ENCODE assay signal across 11 cellular contexts in genomic region chr1:32627596-32628162, GRCh38. TPM values are rescaled to one million over a fixed set of nuclear protein-coding genes. Genes with fewer than 3 reads are reported as not detected.
DNase-seq lines count a peak whose midpoint lies in the region; ATAC-seq and TF ChIP-seq lines count a peak whose summit lies in the region.
"Had no signal": no experiment of that assay in that cellular context is flagged by ENCODE, and none has a peak within 500 bp of the region (broad histone marks: within the 10 kb centered on the region; RNA-seq: fewer than 3 reads in every experiment).

No MANE protein-coding gene starts in this region.

- no peaks in the 10 kb centered on the region for H3K27me3 Mint-ChIP-seq in H9 (ENCODE audit: low read depth)

- H3K27ac ChIP-seq in H9 (ENCODE audit: insufficient read length, low read depth, low read length) (no peak overlapping the region), body of pancreas (no peak overlapping the region)
- H3K27ac ChIP-seq: neural progenitor cell had no signal

- no peaks in the 10 kb centered on the region for H4K20me1 ChIP-seq in H9 (ENCODE audit: control insufficient read depth, insufficient read depth, insufficient read length)

- H2AFZ ChIP-seq in H9 (ENCODE audit: low read length) = no peak overlapping the region
- H2AFZ ChIP-seq: neural progenitor cell had no signal

- H3K23me2 ChIP-seq in H9 (ENCODE audit: insufficient read length, low read depth, low read length, poor library complexity, severe bottlenecking) = no peaks in the 10 kb centered on the region

- no peak overlapping the region for H3T11ph ChIP-seq in H9 (ENCODE audit: low read length)

- H3K36me3 Mint-ChIP-seq in H9 (ENCODE audit: insufficient read depth in 1 of 3, low read depth in 3 of 3) = peaks cover 4 to 42% (median 36%) of the 10 kb centered on the region in 3 experiments; a peak in 5 of 7 replicates

- H2BK120ac ChIP-seq in H9 (ENCODE audit: low read depth, low read length, poor library complexity, severe bottlenecking) = no peak overlapping the region

- H3K9me3 ChIP-seq in HAP-1 = no peaks in the 10 kb centered on the region
- no peaks in the 10 kb centered on the region for H3K9me3 ChIP-seq in H9 (ENCODE audit: control insufficient read depth, low read depth, low read length)
- H3K9me3 ChIP-seq in body of pancreas = no peaks in the 10 kb centered on the region

- no peaks in the 10 kb centered on the region for H3K79me2 ChIP-seq in H9 (ENCODE audit: insufficient read depth, low read length)

- peaks cover 6% of the 10 kb centered on the region in 2 experiments for H3K4me1 Mint-ChIP-seq in H9
- H3K4me1 Mint-ChIP-seq: neural progenitor cell had no signal

- H3K4me2 ChIP-seq in H9 (ENCODE audit: insufficient read depth, insufficient read length, low read length) = no peak overlapping the region
- H3K4me2 ChIP-seq: neural progenitor cell had no signal

- H3K36me3 ChIP-seq in HAP-1 (replicated peaks) = peaks cover 39% of the 10 kb centered on the region
- H3K36me3 ChIP-seq in body of pancreas (replicated peaks in 1 of 2; ENCODE audit: insufficient read depth in 1 of 2, low read depth in 2 of 2) = peaks cover 0 to 2% of the 10 kb centered on the region in 2 donors
- H3K36me3 ChIP-seq: neural progenitor cell had no signal

- DNase-seq in GM13976 (ENCODE audit: low spot score) = peak; percentile 62
- DNase-seq in Jurkat, Clone E6-1 (ENCODE audit: low read depth, low spot score) = peak; percentile 70
- peak; percentile 25 for DNase-seq in fibroblast of peridontal ligament (ENCODE audit: extremely low read depth)
- no peak for DNase-seq in HAP-1 (ENCODE audit: low spot score in 2 of 2)
- DNase-seq in H9 = no peak
- no peak for DNase-seq in body of pancreas
- no peak for DNase-seq in NCI-H1436 treated with DMSO at 0.1 percent for 48 hours (lab: John Stamatoyannopoulos, UW)
- DNase-seq: activated naive CD4-positive, alpha-beta T cell treated with anti-CD3 and anti-CD28 coated beads, Interleukin-2, amount 50 U/mL, for 16 hours; SHP77 had no signal

- H4K5ac ChIP-seq in H9 (ENCODE audit: insufficient read length, low read depth, low read length) = no peak overlapping the region

- TF ChIP-seq CTCF in GM13976 (IDR thresholded peaks at IDR 0.05; ENCODE audit: borderline replicate concordance, control extremely low read depth, extremely low read depth, insufficient read depth, missing control alignments) (no peak), H9 (conservative IDR thresholded peaks at IDR 0.05) (no peak), body of pancreas (IDR thresholded peaks at IDR 0.05) (no peak)

- H2AK5ac ChIP-seq in H9 (ENCODE audit: insufficient read length, low read length) = no peak overlapping the region

- H2BK5ac ChIP-seq in H9 (ENCODE audit: insufficient read length, low read length) = no peak overlapping the region

- H3K79me1 ChIP-seq in H9 (ENCODE audit: insufficient read depth, low read depth, low read length, poor library complexity, severe bottlenecking) = peaks cover 3% of the 10 kb centered on the region

- no peak overlapping the region for H3K4me3 Mint-ChIP-seq in H9
- H3K4me3 Mint-ChIP-seq: neural progenitor cell had no signal

- TF ChIP-seq POLR2A in body of pancreas (IDR thresholded peaks at IDR 0.05) = no peak

- H3K27me3 ChIP-seq in HAP-1 (ENCODE audit: low read depth) (no peaks in the 10 kb centered on the region), H9 (ENCODE audit: insufficient read depth, low read length) (no peaks in the 10 kb centered on the region), body of pancreas (no peaks in the 10 kb centered on the region)
- H3K27me3 ChIP-seq: neural progenitor cell had no signal

- no peak overlapping the region for H2BK12ac ChIP-seq in H9 (ENCODE audit: insufficient read length, low read depth, low read length)

- H3K9me3 Mint-ChIP-seq in H9 = no peaks in the 10 kb centered on the region
- H3K9me3 Mint-ChIP-seq: neural progenitor cell had no signal

- no peak overlapping the region for H3K56ac ChIP-seq in H9 (ENCODE audit: insufficient read length, low read depth, low read length)

- WGBS in H9 (ENCODE audit: extremely low coverage, insufficient read length, low lambda C conversion rate) = no CpG with 5 or more reads among the region's 11 CpGs
- 81 to 88% methylated on average over 11 of the region's 11 CpGs for WGBS in body of pancreas, 2 donors

- H4K8ac ChIP-seq in H9 (replicated peaks; ENCODE audit: insufficient read length, low read depth, low read length) = no peak overlapping the region

- ATAC-seq in GM21423 (IDR thresholded peaks at IDR 0.05; ENCODE audit: unreplicated experiment) (peak; percentile 77), body of pancreas (no peak)

- no peak overlapping the region for H2BK20ac ChIP-seq in H9 (ENCODE audit: low read depth, low read length, poor library complexity, severe bottlenecking)

- no peak overlapping the region for H3K18ac ChIP-seq in H9 (ENCODE audit: insufficient read length, low read depth, low read length)

- H4K91ac ChIP-seq in H9 (ENCODE audit: insufficient read length, low read depth, low read length) = no peak overlapping the region

- no peak overlapping the region for H3K4me3 ChIP-seq in Jurkat, Clone E6-1 (ENCODE audit: low read length)
- no peak overlapping the region for H3K4me3 ChIP-seq in HAP-1
- no peak overlapping the region for H3K4me3 ChIP-seq in body of pancreas
- H3K4me3 ChIP-seq: neural progenitor cell had no signal

- in situ Hi-C loops in GM13976 (cut with MboI; ENCODE audit: low sequenced_read_pairs, unreplicated experiment) (no loop called here), HAP-1 (cut with MboI; ENCODE audit: low sequenced_read_pairs) (no loop called here)

- intact Hi-C loops in body of pancreas (cut with DNase I) = no loop called here

- no peak overlapping the region for H3K4ac ChIP-seq in H9 (ENCODE audit: low read depth, low read length)

- H3K23ac ChIP-seq in H9 (ENCODE audit: insufficient read length, low read depth, low read length) = no peak overlapping the region

- no peak overlapping the region for H3K27ac Mint-ChIP-seq in H9
- H3K27ac Mint-ChIP-seq: neural progenitor cell had no signal

- no peak overlapping the region for H3K9ac ChIP-seq in H9 (ENCODE audit: extremely low read depth, insufficient read length, low read length)
- H3K9ac ChIP-seq: neural progenitor cell had no signal

- H3K14ac ChIP-seq in H9 (ENCODE audit: insufficient read depth, low read length) = no peak overlapping the region

- no peaks in the 10 kb centered on the region for H3K4me1 ChIP-seq in HAP-1
- no peaks in the 10 kb centered on the region for H3K4me1 ChIP-seq in H9 (ENCODE audit: insufficient read depth, low read length)
- H3K4me1 ChIP-seq in body of pancreas = no peaks in the 10 kb centered on the region
- H3K4me1 ChIP-seq: neural progenitor cell had no signal

- no peak overlapping the region for H2BK15ac ChIP-seq in H9 (ENCODE audit: low read depth, low read length)

RNA-seq across cellular contexts. Expression of gene ZBTB8OS, which starts 22.7 kb away (rescaled TPM):
- polyA plus RNA-seq in Jurkat, Clone E6-1 (2012; ENCODE audit: insufficient read depth, insufficient read length) = 105 TPM
- total RNA-seq in H9 (2021) (59.4 and 64.2 TPM in 2 replicates), body of pancreas (10 to 100 TPM; 12.5 to 22.7 TPM)

RNA-seq across cellular contexts. Expression of gene RBBP4, which starts 23.3 kb away (rescaled TPM):
- polyA plus RNA-seq in Jurkat, Clone E6-1 (2012; ENCODE audit: insufficient read depth, insufficient read length) = 493 TPM
- total RNA-seq in H9 (2021) = 416 and 421 TPM in 2 replicates
- total RNA-seq in body of pancreas = 10 to 100 TPM; 40.2 to 63.8 TPM

Comparison
In these comparisons a context has a peak if more than half of its experiments do, and no peak if none do; other contexts are left out.
1. DNase-seq: peak in GM13976 (single experiment), Jurkat, Clone E6-1 (single experiment) and fibroblast of peridontal ligament (single experiment); none in HAP-1 (0 of 2), H9 (single experiment), body of pancreas (0 of 4) and NCI-H1436 treated with DMSO at 0.1 percent for 48 hours (single experiment).